ENCODE assay signal across 2 cellular contexts in the genomic region with DNA sequence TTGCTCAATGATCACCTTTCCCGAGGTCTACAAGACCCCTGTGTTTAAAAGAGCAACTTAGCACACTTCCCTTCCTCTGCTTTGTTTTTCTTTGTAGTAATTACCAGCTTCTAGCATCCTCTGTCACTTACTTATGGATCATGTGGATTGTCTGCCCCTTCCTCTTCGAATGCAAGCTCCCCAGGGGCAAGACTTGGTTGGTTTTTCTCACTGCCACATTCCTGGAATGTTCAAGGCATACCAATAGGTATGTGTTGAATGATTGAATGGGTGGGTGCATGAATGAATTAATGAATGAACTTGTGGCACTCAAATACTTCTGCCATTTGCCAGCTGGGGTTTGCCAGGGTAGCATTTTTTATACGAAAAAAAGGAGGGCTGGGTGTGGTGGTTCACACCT.
TF ChIP-seq lines count a peak whose summit lies in the region.

No MANE protein-coding gene starts in this region.

TF ChIP-seq in SK-N-SH, 30 proteins besides CTCF, POLR2A, EP300 and RAD21 (continued from another document):
- TF ChIP-seq FOXM1 (IDR thresholded peaks at IDR 0.05; ENCODE audit: low read depth) = no peak
- no peak for TF ChIP-seq GABPA (IDR thresholded peaks at IDR 0.05; ENCODE audit: low read depth)
- TF ChIP-seq, protein P1, sequence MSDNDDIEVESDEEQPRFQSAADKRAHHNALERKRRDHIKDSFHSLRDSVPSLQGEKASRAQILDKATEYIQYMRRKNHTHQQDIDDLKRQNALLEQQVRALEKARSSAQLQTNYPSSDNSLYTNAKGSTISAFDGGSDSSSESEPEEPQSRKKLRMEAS (IDR thresholded peaks at IDR 0.05; ENCODE audit: low read depth) = no peak
- no peak for TF ChIP-seq GATA2 (CRISPR knock-in tag; IDR thresholded peaks at IDR 0.05)
- TF ChIP-seq FOSL2 (IDR thresholded peaks at IDR 0.05; ENCODE audit: borderline replicate concordance, low read depth) = no peak
- TF ChIP-seq JUND (IDR thresholded peaks at IDR 0.05) = no peak
- no peak for TF ChIP-seq NFIC (IDR thresholded peaks at IDR 0.05; ENCODE audit: borderline replicate concordance)
- TF ChIP-seq, protein P2, sequence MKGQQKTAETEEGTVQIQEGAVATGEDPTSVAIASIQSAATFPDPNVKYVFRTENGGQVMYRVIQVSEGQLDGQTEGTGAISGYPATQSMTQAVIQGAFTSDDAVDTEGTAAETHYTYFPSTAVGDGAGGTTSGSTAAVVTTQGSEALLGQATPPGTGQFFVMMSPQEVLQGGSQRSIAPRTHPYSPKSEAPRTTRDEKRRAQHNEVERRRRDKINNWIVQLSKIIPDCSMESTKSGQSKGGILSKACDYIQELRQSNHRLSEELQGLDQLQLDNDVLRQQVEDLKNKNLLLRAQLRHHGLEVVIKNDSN (IDR thresholded peaks at IDR 0.05; ENCODE audit: borderline replicate concordance, low read depth) = no peak
- no peak for TF ChIP-seq NRF1 (IDR thresholded peaks at IDR 0.05; ENCODE audit: low read depth, low read length)
- TF ChIP-seq POLR2AphosphoS5 (IDR thresholded peaks at IDR 0.05; ENCODE audit: low read depth, low read length) = no peak
TF ChIP-seq in SK-N-SH: peak in this region for 0.

TF ChIP-seq in SK-N-SH treated with all-trans-retinoic acid at 6 μM for 48 hours, 23 proteins besides CTCF, POLR2A, EP300 and RAD21 (continued from another document):
- TF ChIP-seq, protein P3, sequence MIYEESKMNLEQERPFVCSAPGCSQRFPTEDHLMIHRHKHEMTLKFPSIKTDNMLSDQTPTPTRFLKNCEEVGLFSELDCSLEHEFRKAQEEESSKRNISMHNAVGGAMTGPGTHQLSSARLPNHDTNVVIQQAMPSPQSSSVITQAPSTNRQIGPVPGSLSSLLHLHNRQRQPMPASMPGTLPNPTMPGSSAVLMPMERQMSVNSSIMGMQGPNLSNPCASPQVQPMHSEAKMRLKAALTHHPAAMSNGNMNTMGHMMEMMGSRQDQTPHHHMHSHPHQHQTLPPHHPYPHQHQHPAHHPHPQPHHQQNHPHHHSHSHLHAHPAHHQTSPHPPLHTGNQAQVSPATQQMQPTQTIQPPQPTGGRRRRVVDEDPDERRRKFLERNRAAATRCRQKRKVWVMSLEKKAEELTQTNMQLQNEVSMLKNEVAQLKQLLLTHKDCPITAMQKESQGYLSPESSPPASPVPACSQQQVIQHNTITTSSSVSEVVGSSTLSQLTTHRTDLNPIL (CRISPR knock-in tag; IDR thresholded peaks at IDR 0.05; ENCODE audit: low read depth) = no peak
- TF ChIP-seq, protein P4, sequence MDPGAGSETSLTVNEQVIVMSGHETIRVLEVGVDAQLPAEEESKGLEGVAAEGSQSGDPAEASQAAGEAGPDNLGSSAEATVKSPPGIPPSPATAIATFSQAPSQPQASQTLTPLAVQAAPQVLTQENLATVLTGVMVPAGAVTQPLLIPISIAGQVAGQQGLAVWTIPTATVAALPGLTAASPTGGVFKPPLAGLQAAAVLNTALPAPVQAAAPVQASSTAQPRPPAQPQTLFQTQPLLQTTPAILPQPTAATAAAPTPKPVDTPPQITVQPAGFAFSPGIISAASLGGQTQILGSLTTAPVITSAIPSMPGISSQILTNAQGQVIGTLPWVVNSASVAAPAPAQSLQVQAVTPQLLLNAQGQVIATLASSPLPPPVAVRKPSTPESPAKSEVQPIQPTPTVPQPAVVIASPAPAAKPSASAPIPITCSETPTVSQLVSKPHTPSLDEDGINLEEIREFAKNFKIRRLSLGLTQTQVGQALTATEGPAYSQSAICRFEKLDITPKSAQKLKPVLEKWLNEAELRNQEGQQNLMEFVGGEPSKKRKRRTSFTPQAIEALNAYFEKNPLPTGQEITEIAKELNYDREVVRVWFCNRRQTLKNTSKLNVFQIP (CRISPR knock-in tag; IDR thresholded peaks at IDR 0.05; ENCODE audit: borderline replicate concordance, low read depth) = no peak
- TF ChIP-seq ZFP3 (CRISPR knock-in tag; IDR thresholded peaks at IDR 0.05) (no peak), OSR1 (CRISPR knock-in tag; IDR thresholded peaks at IDR 0.05) (no peak), ZNF565 (CRISPR knock-in tag; conservative IDR thresholded peaks at IDR 0.05; ENCODE audit: low read depth) (no peak), ZFP30 (CRISPR knock-in tag; IDR thresholded peaks at IDR 0.05) (no peak), ARNTL (CRISPR knock-in tag; IDR thresholded peaks at IDR 0.05; ENCODE audit: borderline replicate concordance, low read depth) (no peak)
- TF ChIP-seq, protein P5, sequence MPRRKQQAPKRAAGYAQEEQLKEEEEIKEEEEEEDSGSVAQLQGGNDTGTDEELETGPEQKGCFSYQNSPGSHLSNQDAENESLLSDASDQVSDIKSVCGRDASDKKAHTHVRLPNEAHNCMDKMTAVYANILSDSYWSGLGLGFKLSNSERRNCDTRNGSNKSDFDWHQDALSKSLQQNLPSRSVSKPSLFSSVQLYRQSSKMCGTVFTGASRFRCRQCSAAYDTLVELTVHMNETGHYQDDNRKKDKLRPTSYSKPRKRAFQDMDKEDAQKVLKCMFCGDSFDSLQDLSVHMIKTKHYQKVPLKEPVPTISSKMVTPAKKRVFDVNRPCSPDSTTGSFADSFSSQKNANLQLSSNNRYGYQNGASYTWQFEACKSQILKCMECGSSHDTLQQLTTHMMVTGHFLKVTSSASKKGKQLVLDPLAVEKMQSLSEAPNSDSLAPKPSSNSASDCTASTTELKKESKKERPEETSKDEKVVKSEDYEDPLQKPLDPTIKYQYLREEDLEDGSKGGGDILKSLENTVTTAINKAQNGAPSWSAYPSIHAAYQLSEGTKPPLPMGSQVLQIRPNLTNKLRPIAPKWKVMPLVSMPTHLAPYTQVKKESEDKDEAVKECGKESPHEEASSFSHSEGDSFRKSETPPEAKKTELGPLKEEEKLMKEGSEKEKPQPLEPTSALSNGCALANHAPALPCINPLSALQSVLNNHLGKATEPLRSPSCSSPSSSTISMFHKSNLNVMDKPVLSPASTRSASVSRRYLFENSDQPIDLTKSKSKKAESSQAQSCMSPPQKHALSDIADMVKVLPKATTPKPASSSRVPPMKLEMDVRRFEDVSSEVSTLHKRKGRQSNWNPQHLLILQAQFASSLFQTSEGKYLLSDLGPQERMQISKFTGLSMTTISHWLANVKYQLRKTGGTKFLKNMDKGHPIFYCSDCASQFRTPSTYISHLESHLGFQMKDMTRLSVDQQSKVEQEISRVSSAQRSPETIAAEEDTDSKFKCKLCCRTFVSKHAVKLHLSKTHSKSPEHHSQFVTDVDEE (CRISPR knock-in tag; IDR thresholded peaks at IDR 0.05) = no peak
- TF ChIP-seq, protein P6, sequence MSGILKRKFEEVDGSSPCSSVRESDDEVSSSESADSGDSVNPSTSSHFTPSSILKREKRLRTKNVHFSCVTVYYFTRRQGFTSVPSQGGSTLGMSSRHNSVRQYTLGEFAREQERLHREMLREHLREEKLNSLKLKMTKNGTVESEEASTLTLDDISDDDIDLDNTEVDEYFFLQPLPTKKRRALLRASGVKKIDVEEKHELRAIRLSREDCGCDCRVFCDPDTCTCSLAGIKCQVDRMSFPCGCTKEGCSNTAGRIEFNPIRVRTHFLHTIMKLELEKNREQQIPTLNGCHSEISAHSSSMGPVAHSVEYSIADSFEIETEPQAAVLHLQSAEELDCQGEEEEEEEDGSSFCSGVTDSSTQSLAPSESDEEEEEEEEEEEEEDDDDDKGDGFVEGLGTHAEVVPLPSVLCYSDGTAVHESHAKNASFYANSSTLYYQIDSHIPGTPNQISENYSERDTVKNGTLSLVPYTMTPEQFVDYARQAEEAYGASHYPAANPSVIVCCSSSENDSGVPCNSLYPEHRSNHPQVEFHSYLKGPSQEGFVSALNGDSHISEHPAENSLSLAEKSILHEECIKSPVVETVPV (CRISPR knock-in tag; IDR thresholded peaks at IDR 0.05) = no peak
- TF ChIP-seq, protein P7, sequence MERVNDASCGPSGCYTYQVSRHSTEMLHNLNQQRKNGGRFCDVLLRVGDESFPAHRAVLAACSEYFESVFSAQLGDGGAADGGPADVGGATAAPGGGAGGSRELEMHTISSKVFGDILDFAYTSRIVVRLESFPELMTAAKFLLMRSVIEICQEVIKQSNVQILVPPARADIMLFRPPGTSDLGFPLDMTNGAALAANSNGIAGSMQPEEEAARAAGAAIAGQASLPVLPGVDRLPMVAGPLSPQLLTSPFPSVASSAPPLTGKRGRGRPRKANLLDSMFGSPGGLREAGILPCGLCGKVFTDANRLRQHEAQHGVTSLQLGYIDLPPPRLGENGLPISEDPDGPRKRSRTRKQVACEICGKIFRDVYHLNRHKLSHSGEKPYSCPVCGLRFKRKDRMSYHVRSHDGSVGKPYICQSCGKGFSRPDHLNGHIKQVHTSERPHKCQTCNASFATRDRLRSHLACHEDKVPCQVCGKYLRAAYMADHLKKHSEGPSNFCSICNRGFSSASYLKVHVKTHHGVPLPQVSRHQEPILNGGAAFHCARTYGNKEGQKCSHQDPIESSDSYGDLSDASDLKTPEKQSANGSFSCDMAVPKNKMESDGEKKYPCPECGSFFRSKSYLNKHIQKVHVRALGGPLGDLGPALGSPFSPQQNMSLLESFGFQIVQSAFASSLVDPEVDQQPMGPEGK (CRISPR knock-in tag; IDR thresholded peaks at IDR 0.05; ENCODE audit: borderline replicate concordance) = no peak
